ENCODE assay signal across 8 cellular contexts in genomic region chr12:51868821-51869489, GRCh38. TPM values are rescaled to one million over a fixed set of nuclear protein-coding genes. Genes with fewer than 3 reads are reported as not detected.
DNase-seq lines count a peak whose midpoint lies in the region; ATAC-seq, FAIRE-seq and TF ChIP-seq lines count a peak whose summit lies in the region.

No MANE protein-coding gene starts in this region.

- H3K4me1 Mint-ChIP-seq in activated naive CD4-positive, alpha-beta T cell treated with anti-CD3 and anti-CD28 coated beads for 36 hours (ENCODE audit: low read depth), result peaks cover 19% of the 10 kb centered on the region

- H3K36me3 ChIP-seq in BLaER1, result no peaks in the 10 kb centered on the region
- no peaks in the 10 kb centered on the region for H3K36me3 ChIP-seq in pancreas

- H3K36me3 Mint-ChIP-seq in activated naive CD4-positive, alpha-beta T cell treated with anti-CD3 and anti-CD28 coated beads for 36 hours (ENCODE audit: low read depth), result no peaks in the 10 kb centered on the region

- H3K9ac ChIP-seq in BLaER1, result 0 out of 2 replicates have a peak overlapping the region, but pooled peaks have one; percentile 44

- peak; percentile 57 for DNase-seq in NCI-H2227 (lab: John Stamatoyannopoulos, UW; ENCODE audit: unreplicated experiment)
- no peak for DNase-seq in fibroblast of villous mesenchyme (ENCODE audit: low read depth)
- DNase-seq in pancreas, result no peak
- DNase-seq in activated naive CD4-positive, alpha-beta T cell treated with anti-CD3 and anti-CD28 coated beads for 36 hours, result no peak
- no peak for DNase-seq in stimulated activated CD8-positive, alpha-beta memory T cell treated with anti-CD3 and anti-CD28 coated beads, Interleukin-4, amount 100 ng/mL, for 48 hours

- H3K27me3 ChIP-seq in BLaER1, result peaks cover 51% of the 10 kb centered on the region
- H3K27me3 ChIP-seq in pancreas, result no peaks in the 10 kb centered on the region

- no peak overlapping the region for H3K27ac Mint-ChIP-seq in activated naive CD4-positive, alpha-beta T cell treated with anti-CD3 and anti-CD28 coated beads for 36 hours

- H3K4me3 Mint-ChIP-seq in activated naive CD4-positive, alpha-beta T cell treated with anti-CD3 and anti-CD28 coated beads for 36 hours, result no peak overlapping the region

- no peak for FAIRE-seq in pancreas (lab: Jason Lieb, UNC)

- H3K4me3 ChIP-seq in BLaER1 (peak overlapping the region; percentile 63), fibroblast of villous mesenchyme (ENCODE audit: low read depth, low read length) (peak overlapping the region; percentile 48), pancreas (peak overlapping the region in 2 of 4 donors; percentile 16 to 43)

- intact Hi-C loops in pancreas (cut with DNase I), result no loop called here
- intact Hi-C loops in activated naive CD4-positive, alpha-beta T cell treated with anti-CD3 and anti-CD28 coated beads for 36 hours (cut with micrococcal nuclease), result loop anchor here (5.0 kb wide), 1 partner anchor 277 kb away; the partner anchor contains the start of gene SCN8A

- H4K20me1 ChIP-seq in BLaER1, result no peaks in the 10 kb centered on the region

- ATAC-seq in pancreas (peak in 3 of 4 donors; percentile 23 to 36 (median 32)), GM18519 (IDR thresholded peaks at IDR 0.05; ENCODE audit: low FRiP score, unreplicated experiment) (no peak), HG03025 (IDR thresholded peaks at IDR 0.05; ENCODE audit: low FRiP score, unreplicated experiment) (no peak)

- 10 to 12% methylated on average over 48 to 67 of the region's 67 CpGs for WGBS in pancreas, 2 donors

- H3K4me1 ChIP-seq in BLaER1 (peaks cover 56% of the 10 kb centered on the region), pancreas (no peaks in the 10 kb centered on the region)

- CTCF ChIA-PET in activated naive CD4-positive, alpha-beta T cell treated with anti-CD3 and anti-CD28 coated beads for 36 hours (lab: Charles Lee), result interaction anchor here (0.5 kb wide), 1 partner anchor 248 kb away, joined by 3 read pairs; no protein-coding TSS in a partner anchor

- TF ChIP-seq CTCF in fibroblast of villous mesenchyme (IDR thresholded peaks at IDR 0.05; ENCODE audit: insufficient read depth, low read depth, low read length) (no peak), pancreas (IDR thresholded peaks at IDR 0.05) (no peak)

- no peaks in the 10 kb centered on the region for H3K9me3 ChIP-seq in BLaER1
- no peaks in the 10 kb centered on the region for H3K9me3 ChIP-seq in pancreas

- H3K27ac ChIP-seq in BLaER1, result no peak overlapping the region; the same call in 1 of the 2 replicates
- no peak overlapping the region for H3K27ac ChIP-seq in pancreas

- H3K4me2 ChIP-seq in BLaER1, result peak overlapping the region; percentile 96

- H3K9me3 Mint-ChIP-seq in activated naive CD4-positive, alpha-beta T cell treated with anti-CD3 and anti-CD28 coated beads for 36 hours, result no peaks in the 10 kb centered on the region

- H3K27me3 Mint-ChIP-seq in activated naive CD4-positive, alpha-beta T cell treated with anti-CD3 and anti-CD28 coated beads for 36 hours (ENCODE audit: low read depth), result peaks cover 48% of the 10 kb centered on the region

RNA-seq across cellular contexts. Expression of gene ANKRD33, which starts 18.9 kb away (rescaled TPM):
- total RNA-seq in fibroblast of villous mesenchyme, result not detected in 2 replicates
- total RNA-seq in pancreas, result not detected
- polyA plus RNA-seq in pancreas, result not detected
- not detected for total RNA-seq in activated naive CD4-positive, alpha-beta T cell treated with anti-CD3 and anti-CD28 coated beads for 36 hours

RNA-seq across cellular contexts. Expression of gene FIGNL2, which starts 20.4 kb away (rescaled TPM):
- total RNA-seq in fibroblast of villous mesenchyme, result under 0.01 and 0.32 TPM in 2 replicates
- total RNA-seq in pancreas, result under 1 TPM; 0.09 to 0.47 (median 0.14) TPM
- polyA plus RNA-seq in pancreas, result under 1 TPM; 0.15 to 0.21 TPM
- total RNA-seq in activated naive CD4-positive, alpha-beta T cell treated with anti-CD3 and anti-CD28 coated beads for 36 hours, result under 1 TPM; 0.25 to 0.36 TPM

RNA-seq across cellular contexts. Expression of gene ACVRL1, which starts 38.3 kb away (rescaled TPM):
- 10.8 and 18.0 TPM in 2 replicates for total RNA-seq in fibroblast of villous mesenchyme
- 10 to 100 TPM in 3 of 6 donors, 1 to 10 TPM in 3; 6.6 to 20.8 (median 12.3) TPM for total RNA-seq in pancreas
- 10 to 100 TPM; 10.1 to 16.1 TPM for polyA plus RNA-seq in pancreas
- total RNA-seq in activated naive CD4-positive, alpha-beta T cell treated with anti-CD3 and anti-CD28 coated beads for 36 hours, result not detected

Comparison
In these comparisons a context has a peak if more than half of its experiments do, and no peak if none do; other contexts are left out.
1. ATAC-seq: peak in pancreas (3 of 4); none in GM18519 (single experiment) and HG03025 (single experiment).
2. RNA of gene ACVRL1, which starts 38.3 kb away (total RNA-seq): 6.6 to 20.8 TPM in pancreas and 10.8 to 18.0 TPM in fibroblast of villous mesenchyme; not detected in activated naive CD4-positive, alpha-beta T cell treated with anti-CD3 and anti-CD28 coated beads for 36 hours; every median in the first group is over 4 times any median in the second.